In genomic region chr19:45406165-45406956, GRCh38 we compare ENCODE assay signal across 1 cellular context.
TF ChIP-seq lines count a peak whose summit lies in the region.

POLR1G (plus strand) TSS chr19:45406644; CDS start chr19:45406697, 53 bp downstream.

TF ChIP-seq in K562, 482 proteins besides CTCF, POLR2A, EP300 and RAD21 (continued from another document and continues in another):
- peak; percentile 47 for TF ChIP-seq PHF20 (IDR thresholded peaks at IDR 0.05; ENCODE audit: partially characterized antibody)
- no peak for TF ChIP-seq CUX1 (CRISPR knock-in tag; IDR thresholded peaks at IDR 0.05)
- TF ChIP-seq PML (IDR thresholded peaks at IDR 0.05; ENCODE audit: low read length) = peak; percentile 55
- TF ChIP-seq SNIP1 (IDR thresholded peaks at IDR 0.05; ENCODE audit: low read depth) = no peak
- TF ChIP-seq ATF3 (IDR thresholded peaks at IDR 0.05) = peak; percentile 73
- peak; percentile 62; the same call in 1 of the 2 replicates for TF ChIP-seq ATF3 (CRISPR knock-in tag; conservative IDR thresholded peaks at IDR 0.05)
- no peak for TF ChIP-seq ZFP1 (CRISPR knock-in tag; IDR thresholded peaks at IDR 0.05)
- TF ChIP-seq ZEB2 (IDR thresholded peaks at IDR 0.05) = no peak
- TF ChIP-seq HCFC1 (IDR thresholded peaks at IDR 0.05; ENCODE audit: low read depth, low read length) = peak; percentile 51
- no peak for TF ChIP-seq RBM17 (IDR thresholded peaks at IDR 0.05; ENCODE audit: borderline replicate concordance, low read depth, low read length)
- TF ChIP-seq MBD2 (IDR thresholded peaks at IDR 0.05; ENCODE audit: borderline replicate concordance, low read depth) = peak; percentile 97
- no peak for TF ChIP-seq ZNF324 (CRISPR knock-in tag; IDR thresholded peaks at IDR 0.05)
- TF ChIP-seq BMI1 (IDR thresholded peaks at IDR 0.05; ENCODE audit: low read length) = no peak
- peak; percentile 37; the same call in 1 of the 2 replicates for TF ChIP-seq NFIC (IDR thresholded peaks at IDR 0.05)
- no peak for TF ChIP-seq HLTF (IDR thresholded peaks at IDR 0.05)
- TF ChIP-seq ATF2 (CRISPR knock-in tag; IDR thresholded peaks at IDR 0.05) = peak; percentile 22; the same call in 1 of the 2 replicates
- peak; percentile 94 for TF ChIP-seq NEUROD1 (IDR thresholded peaks at IDR 0.05; ENCODE audit: borderline replicate concordance, low read depth, low read length, partially characterized antibody)
- peak; percentile 92 for TF ChIP-seq NUFIP1 (IDR thresholded peaks at IDR 0.05; ENCODE audit: partially characterized antibody)
- TF ChIP-seq MEF2D (tag; conservative IDR thresholded peaks at IDR 0.05; ENCODE audit: low read depth) = no peak; the same call in 1 of the 2 replicates
- TF ChIP-seq PHB2 (IDR thresholded peaks at IDR 0.05; ENCODE audit: low read depth) = no peak
- peak; percentile 41 to 46; a peak in 3 of 4 replicates for TF ChIP-seq SIX5 (IDR thresholded peaks at IDR 0.05; ENCODE audit: borderline replicate concordance in 1 of 2, insufficient read depth in 1 of 2, low read depth in 1 of 2, low read length in 2 of 2)
- no peak for TF ChIP-seq ZNF41 (CRISPR knock-in tag; conservative IDR thresholded peaks at IDR 0.05)
- peak; percentile 96 for TF ChIP-seq TCF7L2 (IDR thresholded peaks at IDR 0.05; ENCODE audit: low read depth, low read length)
- no peak for TF ChIP-seq ZNF395 (CRISPR knock-in tag; IDR thresholded peaks at IDR 0.05)
- TF ChIP-seq RB1 (IDR thresholded peaks at IDR 0.05; ENCODE audit: low read depth) = peak; percentile 37; the same call in 1 of the 2 replicates
- TF ChIP-seq JUNB (CRISPR knock-in tag; conservative IDR thresholded peaks at IDR 0.05) = no peak
- peak; percentile 53 for TF ChIP-seq GABPB1 (CRISPR knock-in tag; IDR thresholded peaks at IDR 0.05)
- TF ChIP-seq ZMIZ1 (IDR thresholded peaks at IDR 0.05; ENCODE audit: low read depth in 2 of 2, low read length in 2 of 2) = peak in 1 of 2 experiments; percentile 49; a peak in 1 of 4 replicates
- peak; percentile 95; the same call in 1 of the 2 replicates for TF ChIP-seq ETS1 (conservative IDR thresholded peaks at IDR 0.05; ENCODE audit: control insufficient read depth, low read depth, low read length)
- peak; percentile 99 for TF ChIP-seq SIN3A (IDR thresholded peaks at IDR 0.05; ENCODE audit: borderline replicate concordance in 2 of 2, control insufficient read depth in 1 of 2, low read depth in 2 of 2, low read length in 2 of 2)
- TF ChIP-seq RHOXF2B (CRISPR knock-in tag; conservative IDR thresholded peaks at IDR 0.05) = no peak
- 0 out of 2 replicates have a peak, but pooled peaks have one; percentile 15 for TF ChIP-seq E2F4 (CRISPR knock-in tag; IDR thresholded peaks at IDR 0.05; ENCODE audit: low read depth)
- TF ChIP-seq SREBF1 (IDR thresholded peaks at IDR 0.05; ENCODE audit: borderline replicate concordance, low read depth, low read length) = peak; percentile 81; the same call in 1 of the 2 replicates
- no peak for TF ChIP-seq SNRNP70 (optimal IDR thresholded peaks at IDR 0.05; ENCODE audit: low read depth, low read length)
- TF ChIP-seq SMAD2 (IDR thresholded peaks at IDR 0.05; ENCODE audit: low read depth, low read length) = no peak
- no peak for TF ChIP-seq GATAD2A (IDR thresholded peaks at IDR 0.05)
- TF ChIP-seq ZBTB7A (IDR thresholded peaks at IDR 0.05; ENCODE audit: borderline replicate concordance, control insufficient read depth, low read depth, low read length) = no peak
- no peak for TF ChIP-seq ZNF584 (CRISPR knock-in tag; IDR thresholded peaks at IDR 0.05; ENCODE audit: low read depth)
- no peak for TF ChIP-seq ZSCAN32 (CRISPR knock-in tag; IDR thresholded peaks at IDR 0.05)
- TF ChIP-seq ZNF431 (CRISPR knock-in tag; IDR thresholded peaks at IDR 0.05) = peak; percentile 46; the same call in 1 of the 2 replicates
- TF ChIP-seq ZNF639 (CRISPR knock-in tag; conservative IDR thresholded peaks at IDR 0.05 in 1 of 2, IDR thresholded peaks at IDR 0.05 in 1 of 2) = no peak
- peak; percentile 87 for TF ChIP-seq SUPT5H (IDR thresholded peaks at IDR 0.05)
- no peak for TF ChIP-seq TCFL5 (CRISPR knock-in tag; conservative IDR thresholded peaks at IDR 0.05)
- 0 out of 2 replicates have a peak, but pooled peaks have one; percentile 19 for TF ChIP-seq VEZF1 (CRISPR knock-in tag; IDR thresholded peaks at IDR 0.05)
- no peak for TF ChIP-seq KLF1 (tag; IDR thresholded peaks at IDR 0.05)
- peak; percentile 53; the same call in 1 of the 2 replicates for TF ChIP-seq ZNF76 (CRISPR knock-in tag; IDR thresholded peaks at IDR 0.05; ENCODE audit: borderline replicate concordance)
- peak; percentile 71 for TF ChIP-seq USF2 (CRISPR knock-in tag; IDR thresholded peaks at IDR 0.05)
